ENCODE assay signal across 32 cellular contexts in the genomic region with DNA sequence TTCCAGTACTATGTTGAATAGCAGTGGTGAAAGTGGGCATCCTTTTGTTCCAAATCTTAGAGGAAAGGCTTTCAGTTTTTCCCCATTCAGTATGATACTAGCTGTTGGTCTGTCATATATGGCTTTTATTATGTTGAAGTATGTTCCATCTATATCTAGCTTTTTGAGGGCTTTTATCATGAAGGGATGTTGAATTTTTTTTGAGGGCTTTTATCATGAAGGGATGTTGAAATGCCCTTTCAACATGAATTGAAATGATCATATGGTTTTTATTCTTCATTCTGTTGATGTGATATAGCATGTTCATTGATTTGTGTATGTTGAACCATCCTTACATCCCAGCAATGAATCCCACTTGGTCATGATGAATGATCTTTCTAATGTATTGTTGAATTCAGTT.
"Had no signal": no experiment of that assay in that cellular context is flagged by ENCODE, and none has a peak within 500 bp of the region (broad histone marks: within the 10 kb centered on the region; RNA-seq: fewer than 3 reads in every experiment).

No MANE protein-coding gene starts in this region.

- H3K27me3 ChIP-seq: ascending aorta, cardiac muscle cell had no signal

- H3K36me3 ChIP-seq: ascending aorta, cardiac muscle cell had no signal

- H3K27ac ChIP-seq: ascending aorta, cardiac muscle cell, WERI-Rb-1 had no signal

- H3K9me3 ChIP-seq: ascending aorta had no signal

- DNase-seq: activated CD4-positive, alpha-beta memory T cell treated with anti-CD3 and anti-CD28 coated beads, Interleukin-2, amount 10 ng/mL, durations not matched to agents 7 days and 5 days; activated CD4-positive, alpha-beta T cell treated with anti-CD3 and anti-CD28 coated beads for 1 hour; activated CD4-positive, alpha-beta T cell treated with anti-CD3 and anti-CD28 coated beads for 36 hours; activated CD4-positive, alpha-beta T cell treated with anti-CD3 and anti-CD28 coated beads for 48 hours; activated CD4-positive, alpha-beta T cell treated with anti-CD3 and anti-CD28 coated beads, Interleukin-2, amount 10 ng/mL, durations not matched to agents 7 days and 5 days; activated CD4-positive, alpha-beta T cell treated with anti-CD3 and anti-CD28 coated beads, Interleukin-2, amount 50 U/mL, for 48 hours; activated CD4-positive, CD25-positive, alpha-beta regulatory T cell; activated CD8-positive, alpha-beta memory T cell treated with anti-CD3 and anti-CD28 coated beads for 24 hours; activated CD8-positive, alpha-beta memory T cell treated with anti-CD3 and anti-CD28 coated beads, Interleukin-2, amount 10 ng/mL, durations not matched to agents 7 days and 5 days; activated CD8-positive, alpha-beta memory T cell treated with anti-CD3 and anti-CD28 coated beads, Interleukin-2, amount 50 U/mL, for 48 hours; activated CD8-positive, alpha-beta T cell treated with anti-CD3 and anti-CD28 coated beads, Interleukin-2, amount 10 ng/mL, durations not matched to agents 7 days and 5 days; activated effector memory CD4-positive, alpha-beta T cell treated with Interleukin-2 at 50 U/mL for 16 hours; activated gamma-delta T cell; activated naive CD4-positive, alpha-beta T cell treated with anti-CD3 and anti-CD28 coated beads, Interleukin-2, amount 10 ng/mL, durations not matched to agents 7 days and 5 days; activated naive CD4-positive, alpha-beta T cell treated with Interleukin-2 at 50 U/mL for 16 hours; activated naive CD8-positive, alpha-beta T cell treated with anti-CD3 and anti-CD28 coated beads, Interleukin-2, amount 10 ng/mL, durations not matched to agents 7 days and 5 days; activated naive CD8-positive, alpha-beta T cell treated with anti-CD3 and anti-CD28 coated beads, Interleukin-2, amount 50 U/mL, for 24 hours; activated T-cell treated with anti-CD3 and anti-CD28 coated beads, Interleukin-2, amount 50 U/mL, for 24 hours; activated T-cell treated with anti-CD3 and anti-CD28 coated beads, Interleukin-2, amount 50 U/mL, for 48 hours; amygdala; anterior cingulate cortex; caudate nucleus; cerebellar nuclear complex; T-helper 2 cell; T-helper 9 cell; WERI-Rb-1 had no signal

- FAIRE-seq: bronchial epithelial cell, TTC549 had no signal

- ATAC-seq: activated CD4-positive, alpha-beta T cell treated with anti-CD3 and anti-CD28 coated beads for 36 hours; activated CD4-positive, CD25-positive, alpha-beta regulatory T cell treated with anti-CD3 and anti-CD28 coated beads, Interleukin-2, amount 50 U/mL, for 24 hours; activated CD8-positive, alpha-beta memory T cell treated with anti-CD3 and anti-CD28 coated beads, Interleukin-2, amount 10 ng/mL, durations not matched to agents 7 days and 5 days; activated CD8-positive, alpha-beta T cell treated with anti-CD3 and anti-CD28 coated beads, Interleukin-2, amount 10 ng/mL, durations not matched to agents 7 days and 5 days; activated naive CD8-positive, alpha-beta T cell treated with anti-CD3 and anti-CD28 coated beads, Interleukin-2, amount 50 U/mL, for 24 hours; WTC11 had no signal

- H3K4me3 ChIP-seq: ascending aorta, cardiac muscle cell had no signal

- H3K4me1 ChIP-seq: ascending aorta had no signal
